ENCODE assay signal across 8 cellular contexts in the genomic region with DNA sequence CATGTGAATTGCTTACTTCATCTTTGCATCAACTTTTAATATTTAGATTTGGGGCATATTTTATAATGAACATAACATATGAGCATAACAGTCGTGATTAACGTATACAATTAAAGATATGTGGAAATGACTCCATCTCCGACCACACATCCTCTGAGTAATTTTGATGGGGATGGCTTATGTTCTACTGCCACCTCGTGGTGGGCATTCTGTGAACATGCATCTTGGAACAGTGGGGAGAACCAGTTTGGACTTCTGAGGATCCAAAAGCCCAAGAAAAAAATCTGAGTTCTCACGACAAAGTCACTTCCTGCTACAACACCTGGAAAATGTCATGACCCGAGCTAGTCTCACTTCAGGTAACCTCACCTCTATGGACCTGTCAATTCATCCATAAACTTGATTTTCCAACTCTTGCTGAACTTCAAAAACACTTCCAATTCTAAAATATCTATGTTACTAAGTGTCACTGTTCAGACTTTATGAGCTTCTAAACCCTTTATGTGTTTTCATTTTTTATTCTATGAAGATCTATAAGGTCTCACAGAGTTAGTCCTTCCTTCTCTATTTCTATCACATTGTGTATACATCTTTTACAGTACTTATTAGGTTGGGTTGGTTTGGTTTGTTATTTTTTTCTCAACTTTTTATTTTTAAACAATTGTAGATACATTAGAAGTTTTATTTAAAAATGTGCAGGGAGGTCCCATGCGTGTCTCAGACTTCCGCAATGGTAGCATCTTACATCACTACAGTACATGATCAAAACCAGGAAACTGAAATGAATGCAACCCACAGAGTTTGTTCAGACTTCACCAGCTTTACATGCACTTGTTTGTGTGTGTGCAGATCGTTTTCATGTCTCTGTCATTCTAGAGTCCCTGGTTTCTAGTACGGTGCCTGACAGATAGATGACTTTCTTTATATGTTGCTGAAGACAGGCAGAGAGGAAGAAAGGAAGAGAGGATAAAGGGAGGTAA. TPM values are rescaled to one million over a fixed set of nuclear protein-coding genes. Genes with fewer than 3 reads are reported as not detected.
DNase-seq lines count a peak whose midpoint lies in the region; ATAC-seq and TF ChIP-seq lines count a peak whose summit lies in the region.

No MANE protein-coding gene starts in this region.

- peak; percentile 54 to 79 (median 72) for DNase-seq in CD4-positive, CD25-positive, alpha-beta regulatory T cell
- peak; percentile 95 for DNase-seq in PC-3
- peak; percentile 60 for DNase-seq in activated T-cell treated with anti-CD3 and anti-CD28 coated beads for 48 hours (ENCODE audit: low read depth)
- peak; percentile 60 for DNase-seq in fibroblast of gingiva (ENCODE audit: low read depth)
- DNase-seq in neural crest cell (ENCODE audit: low read depth, low spot score), result peak; percentile 80
- DNase-seq in substantia nigra (lab: John Stamatoyannopoulos, UW), result peak in 42 of 49 donors; percentile 1 to 75 (median 40)

- no peaks in the 10 kb centered on the region for H3K9me2 ChIP-seq in PC-3 (replicated peaks; ENCODE audit: low read length)

- no peak for TF ChIP-seq EP300 in Ishikawa (IDR thresholded peaks at IDR 0.05; ENCODE audit: borderline replicate concordance)

- peaks cover 14% of the 10 kb centered on the region for H3K27me3 Mint-ChIP-seq in CD4-positive, CD25-positive, alpha-beta regulatory T cell
- H3K27me3 Mint-ChIP-seq in neural crest cell (ENCODE audit: low read depth), result peaks cover 59% of the 10 kb centered on the region

- peaks cover 4% of the 10 kb centered on the region for H3K27me3 ChIP-seq in CD4-positive, CD25-positive, alpha-beta regulatory T cell (ENCODE audit: control insufficient read depth, insufficient read depth, low read length)
- H3K27me3 ChIP-seq in PC-3 (ENCODE audit: low read length), result no peaks in the 10 kb centered on the region

- peaks cover 0 to 6% (median 3%) of the 10 kb centered on the region in 4 donors for H3K4me1 Mint-ChIP-seq in CD4-positive, CD25-positive, alpha-beta regulatory T cell
- no peaks in the 10 kb centered on the region for H3K4me1 Mint-ChIP-seq in neural crest cell

- H3K9me3 ChIP-seq in CD4-positive, CD25-positive, alpha-beta regulatory T cell (ENCODE audit: control insufficient read depth in 2 of 2, low read length in 2 of 2), result no peaks in the 10 kb centered on the region
- H3K9me3 ChIP-seq in PC-3 (ENCODE audit: low read length), result no peaks in the 10 kb centered on the region

- TF ChIP-seq CTCF in PC-3 (conservative IDR thresholded peaks at IDR 0.05; ENCODE audit: low read depth, low read length) (peak; percentile 98), neural crest cell (conservative IDR thresholded peaks at IDR 0.05) (peak; percentile 99)

- peak overlapping the region; percentile 50; the same call in 1 of the 2 replicates for H3K4me2 ChIP-seq in PC-3 (ENCODE audit: low read length)

- TF ChIP-seq RAD21 in Ishikawa (IDR thresholded peaks at IDR 0.05; ENCODE audit: low read depth), result peak; percentile 96

- H3K27ac ChIP-seq in CD4-positive, CD25-positive, alpha-beta regulatory T cell (ENCODE audit: insufficient read depth, low read length, poor library complexity, severe bottlenecking), result no peak overlapping the region
- H3K27ac ChIP-seq in PC-3 (ENCODE audit: low read length), result no peak overlapping the region
- H3K27ac ChIP-seq in substantia nigra (ENCODE audit: low read depth, low read length, poor library complexity, severe bottlenecking), result no peak overlapping the region

- no peak overlapping the region for H3K4me3 ChIP-seq in CD4-positive, CD25-positive, alpha-beta regulatory T cell (ENCODE audit: low read depth, low read length)
- H3K4me3 ChIP-seq in PC-3 (ENCODE audit: low read length), result no peak overlapping the region

- H3K79me2 ChIP-seq in PC-3 (ENCODE audit: low read length), result no peaks in the 10 kb centered on the region

- no peak overlapping the region for H3K4me3 Mint-ChIP-seq in CD4-positive, CD25-positive, alpha-beta regulatory T cell
- no peak overlapping the region for H3K4me3 Mint-ChIP-seq in neural crest cell

- H2AFZ ChIP-seq in PC-3 (ENCODE audit: low read length), result peak overlapping the region; percentile 4; the same call in 1 of the 2 replicates

- ATAC-seq in CD4-positive, CD25-positive, alpha-beta regulatory T cell (ENCODE audit: low read depth in 2 of 2), result peak; percentile 58 to 75
- peak; percentile 71 for ATAC-seq in GM19455 (IDR thresholded peaks at IDR 0.05; ENCODE audit: unreplicated experiment)
- peak; percentile 56 for ATAC-seq in PC-3

- H3F3A ChIP-seq in PC-3 (ENCODE audit: low read length, unreplicated experiment), result no peaks in the 10 kb centered on the region

- peak overlapping the region; percentile 35; the same call in 1 of the 2 replicates for H3K9ac ChIP-seq in PC-3 (ENCODE audit: low read length)

- intact Hi-C loops in PC-3 (cut with micrococcal nuclease), result loop anchor here (1.0 to 5.0 kb wide), 7 partner anchors 53 to 1777 kb away; partner anchors contain the start of gene IGF1

- BruUV-seq in PC-3 (replicated peaks; lab: Mats Ljungman, UMichigan), result no TSS peak

- H3K36me3 ChIP-seq in CD4-positive, CD25-positive, alpha-beta regulatory T cell (ENCODE audit: control insufficient read depth, insufficient read depth, low read length), result no peaks in the 10 kb centered on the region
- no peaks in the 10 kb centered on the region for H3K36me3 ChIP-seq in PC-3 (ENCODE audit: low read depth, low read length)

- CTCF ChIA-PET in PC-3 (lab: Charles Lee), result interaction anchor here (1.3 to 1.4 kb wide), 2 partner anchors 52 to 666 kb away, joined by 5 to 7 read pairs; no protein-coding TSS in a partner anchor

- no peak overlapping the region for H3K27ac Mint-ChIP-seq in CD4-positive, CD25-positive, alpha-beta regulatory T cell
- H3K27ac Mint-ChIP-seq in neural crest cell (ENCODE audit: unreplicated experiment), result no peak overlapping the region

- no peaks in the 10 kb centered on the region for H3K36me3 Mint-ChIP-seq in CD4-positive, CD25-positive, alpha-beta regulatory T cell
- peaks cover 6% of the 10 kb centered on the region for H3K36me3 Mint-ChIP-seq in neural crest cell (ENCODE audit: low read depth)

- no peaks in the 10 kb centered on the region for H3K9me3 Mint-ChIP-seq in CD4-positive, CD25-positive, alpha-beta regulatory T cell
- H3K9me3 Mint-ChIP-seq in neural crest cell, result peaks cover 7% of the 10 kb centered on the region

- no peaks in the 10 kb centered on the region for H4K20me1 ChIP-seq in PC-3 (ENCODE audit: low read length)

- H3K4me1 ChIP-seq in CD4-positive, CD25-positive, alpha-beta regulatory T cell (ENCODE audit: control insufficient read depth, insufficient read depth, low read length, poor library complexity, severe bottlenecking), result no peaks in the 10 kb centered on the region
- peaks cover 24% of the 10 kb centered on the region for H3K4me1 ChIP-seq in PC-3 (ENCODE audit: insufficient read depth, low read length)

- POLR2A ChIA-PET in PC-3 (lab: Charles Lee; ENCODE audit: unreplicated experiment), result no interaction called here

TF ChIP-seq in Ishikawa, 13 proteins besides CTCF, POLR2A, EP300 and RAD21:
- no peak for TF ChIP-seq YY1 (IDR thresholded peaks at IDR 0.05; ENCODE audit: low read depth)
- TF ChIP-seq TAF1 (IDR thresholded peaks at IDR 0.05; ENCODE audit: low read depth), result no peak
- TF ChIP-seq TCF12 (IDR thresholded peaks at IDR 0.05; ENCODE audit: low read depth), result no peak
- no peak for TF ChIP-seq ZBTB7A (IDR thresholded peaks at IDR 0.05; ENCODE audit: low read depth)
- no peak for TF ChIP-seq EGR1 (IDR thresholded peaks at IDR 0.05)
- TF ChIP-seq TEAD4 (IDR thresholded peaks at IDR 0.05), result no peak
- TF ChIP-seq MAX (IDR thresholded peaks at IDR 0.05), result no peak
- TF ChIP-seq REST (IDR thresholded peaks at IDR 0.05; ENCODE audit: low read depth), result no peak
- no peak for TF ChIP-seq FOXM1 (IDR thresholded peaks at IDR 0.05; ENCODE audit: borderline replicate concordance, low read depth)
- no peak for TF ChIP-seq USF1 (IDR thresholded peaks at IDR 0.05)

RNA-seq across cellular contexts. Expression of gene STAB2, which starts 38.2 kb away (rescaled TPM):
- not detected for total RNA-seq in CD4-positive, CD25-positive, alpha-beta regulatory T cell
- polyA plus RNA-seq in CD4-positive, CD25-positive, alpha-beta regulatory T cell, result not detected
- total RNA-seq in PC-3 (2014; rRNA removed) (not detected in 2 replicates), neural crest cell (not detected in 2 replicates)

RNA-seq across cellular contexts. Expression of gene C12orf42, which starts 53.1 kb away (rescaled TPM):
- total RNA-seq in CD4-positive, CD25-positive, alpha-beta regulatory T cell, result 8.3 TPM
- polyA plus RNA-seq in CD4-positive, CD25-positive, alpha-beta regulatory T cell, result 1 to 10 TPM; 3.8 to 10.0 (median 7.2) TPM
- total RNA-seq in PC-3 (2014; rRNA removed), result not detected in 2 replicates
- not detected in 2 replicates for total RNA-seq in neural crest cell

Comparison
In these comparisons a context has a peak if more than half of its experiments do, and no peak if none do; other contexts are left out.
1. DNase-seq: peak in every context shown above with its lines; median percentile 95 in PC-3; 80 in neural crest cell; 72 in CD4-positive, CD25-positive, alpha-beta regulatory T cell; 60 in activated T-cell treated with anti-CD3 and anti-CD28 coated beads for 48 hours; 60 in fibroblast of gingiva; 40 in substantia nigra.